1 cellular context compared by ENCODE assay signal in the genomic region with DNA sequence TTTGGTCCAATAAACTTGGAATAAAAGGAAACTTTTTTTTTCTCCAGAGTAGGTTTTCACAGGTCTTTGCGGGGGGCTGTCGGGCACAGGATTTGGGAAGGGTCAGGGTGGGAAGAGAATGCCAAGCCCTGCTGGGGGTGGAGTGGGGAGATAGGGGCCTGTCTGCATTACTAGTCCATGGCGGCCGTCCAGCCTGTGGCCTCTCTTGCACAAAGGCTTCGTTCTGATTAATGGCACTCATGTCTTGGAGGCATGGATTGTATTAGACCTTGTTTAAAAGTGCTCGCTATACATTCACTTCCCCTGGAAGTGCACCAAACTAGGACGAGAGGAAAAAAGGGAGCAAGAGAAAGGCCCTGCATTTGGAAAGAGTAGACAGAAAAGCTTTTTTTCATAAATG.
TF ChIP-seq lines count a peak whose summit lies in the region.

No MANE protein-coding gene starts in this region.

TF ChIP-seq in SK-N-SH, 30 proteins besides CTCF, POLR2A, EP300 and RAD21:
- TF ChIP-seq MXI1 (IDR thresholded peaks at IDR 0.05; ENCODE audit: low read depth, low read length) = no peak
- TF ChIP-seq, protein P1, sequence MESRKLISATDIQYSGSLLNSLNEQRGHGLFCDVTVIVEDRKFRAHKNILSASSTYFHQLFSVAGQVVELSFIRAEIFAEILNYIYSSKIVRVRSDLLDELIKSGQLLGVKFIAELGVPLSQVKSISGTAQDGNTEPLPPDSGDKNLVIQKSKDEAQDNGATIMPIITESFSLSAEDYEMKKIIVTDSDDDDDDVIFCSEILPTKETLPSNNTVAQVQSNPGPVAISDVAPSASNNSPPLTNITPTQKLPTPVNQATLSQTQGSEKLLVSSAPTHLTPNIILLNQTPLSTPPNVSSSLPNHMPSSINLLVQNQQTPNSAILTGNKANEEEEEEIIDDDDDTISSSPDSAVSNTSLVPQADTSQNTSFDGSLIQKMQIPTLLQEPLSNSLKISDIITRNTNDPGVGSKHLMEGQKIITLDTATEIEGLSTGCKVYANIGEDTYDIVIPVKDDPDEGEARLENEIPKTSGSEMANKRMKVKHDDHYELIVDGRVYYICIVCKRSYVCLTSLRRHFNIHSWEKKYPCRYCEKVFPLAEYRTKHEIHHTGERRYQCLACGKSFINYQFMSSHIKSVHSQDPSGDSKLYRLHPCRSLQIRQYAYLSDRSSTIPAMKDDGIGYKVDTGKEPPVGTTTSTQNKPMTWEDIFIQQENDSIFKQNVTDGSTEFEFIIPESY (IDR thresholded peaks at IDR 0.05; ENCODE audit: borderline replicate concordance, low read depth) = no peak
- no peak for TF ChIP-seq RXRA (IDR thresholded peaks at IDR 0.05; ENCODE audit: borderline replicate concordance, low read depth)
- TF ChIP-seq FOSL2 (IDR thresholded peaks at IDR 0.05; ENCODE audit: borderline replicate concordance, low read depth) = no peak
- no peak for TF ChIP-seq FOXJ3 (CRISPR knock-in tag; IDR thresholded peaks at IDR 0.05)
- TF ChIP-seq, protein P2, sequence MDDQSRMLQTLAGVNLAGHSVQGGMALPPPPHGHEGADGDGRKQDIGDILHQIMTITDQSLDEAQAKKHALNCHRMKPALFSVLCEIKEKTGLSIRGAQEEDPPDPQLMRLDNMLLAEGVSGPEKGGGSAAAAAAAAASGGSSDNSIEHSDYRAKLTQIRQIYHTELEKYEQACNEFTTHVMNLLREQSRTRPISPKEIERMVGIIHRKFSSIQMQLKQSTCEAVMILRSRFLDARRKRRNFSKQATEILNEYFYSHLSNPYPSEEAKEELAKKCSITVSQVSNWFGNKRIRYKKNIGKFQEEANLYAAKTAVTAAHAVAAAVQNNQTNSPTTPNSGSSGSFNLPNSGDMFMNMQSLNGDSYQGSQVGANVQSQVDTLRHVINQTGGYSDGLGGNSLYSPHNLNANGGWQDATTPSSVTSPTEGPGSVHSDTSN (IDR thresholded peaks at IDR 0.05) = no peak
- no peak for TF ChIP-seq ELF1 (IDR thresholded peaks at IDR 0.05)
- TF ChIP-seq FOXM1 (IDR thresholded peaks at IDR 0.05; ENCODE audit: low read depth) = no peak
- TF ChIP-seq YY1 (IDR thresholded peaks at IDR 0.05; ENCODE audit: low read depth) = no peak
- TF ChIP-seq SMC3 (IDR thresholded peaks at IDR 0.05; ENCODE audit: low read depth, low read length) = no peak
- no peak for TF ChIP-seq SIN3A (IDR thresholded peaks at IDR 0.05; ENCODE audit: borderline replicate concordance, low read depth, low read length)
- TF ChIP-seq GATA2 (CRISPR knock-in tag; IDR thresholded peaks at IDR 0.05) = no peak
- TF ChIP-seq, protein P3, sequence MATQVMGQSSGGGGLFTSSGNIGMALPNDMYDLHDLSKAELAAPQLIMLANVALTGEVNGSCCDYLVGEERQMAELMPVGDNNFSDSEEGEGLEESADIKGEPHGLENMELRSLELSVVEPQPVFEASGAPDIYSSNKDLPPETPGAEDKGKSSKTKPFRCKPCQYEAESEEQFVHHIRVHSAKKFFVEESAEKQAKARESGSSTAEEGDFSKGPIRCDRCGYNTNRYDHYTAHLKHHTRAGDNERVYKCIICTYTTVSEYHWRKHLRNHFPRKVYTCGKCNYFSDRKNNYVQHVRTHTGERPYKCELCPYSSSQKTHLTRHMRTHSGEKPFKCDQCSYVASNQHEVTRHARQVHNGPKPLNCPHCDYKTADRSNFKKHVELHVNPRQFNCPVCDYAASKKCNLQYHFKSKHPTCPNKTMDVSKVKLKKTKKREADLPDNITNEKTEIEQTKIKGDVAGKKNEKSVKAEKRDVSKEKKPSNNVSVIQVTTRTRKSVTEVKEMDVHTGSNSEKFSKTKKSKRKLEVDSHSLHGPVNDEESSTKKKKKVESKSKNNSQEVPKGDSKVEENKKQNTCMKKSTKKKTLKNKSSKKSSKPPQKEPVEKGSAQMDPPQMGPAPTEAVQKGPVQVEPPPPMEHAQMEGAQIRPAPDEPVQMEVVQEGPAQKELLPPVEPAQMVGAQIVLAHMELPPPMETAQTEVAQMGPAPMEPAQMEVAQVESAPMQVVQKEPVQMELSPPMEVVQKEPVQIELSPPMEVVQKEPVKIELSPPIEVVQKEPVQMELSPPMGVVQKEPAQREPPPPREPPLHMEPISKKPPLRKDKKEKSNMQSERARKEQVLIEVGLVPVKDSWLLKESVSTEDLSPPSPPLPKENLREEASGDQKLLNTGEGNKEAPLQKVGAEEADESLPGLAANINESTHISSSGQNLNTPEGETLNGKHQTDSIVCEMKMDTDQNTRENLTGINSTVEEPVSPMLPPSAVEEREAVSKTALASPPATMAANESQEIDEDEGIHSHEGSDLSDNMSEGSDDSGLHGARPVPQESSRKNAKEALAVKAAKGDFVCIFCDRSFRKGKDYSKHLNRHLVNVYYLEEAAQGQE (IDR thresholded peaks at IDR 0.05; ENCODE audit: low read depth, low read length) = no peak
- TF ChIP-seq, protein P4, sequence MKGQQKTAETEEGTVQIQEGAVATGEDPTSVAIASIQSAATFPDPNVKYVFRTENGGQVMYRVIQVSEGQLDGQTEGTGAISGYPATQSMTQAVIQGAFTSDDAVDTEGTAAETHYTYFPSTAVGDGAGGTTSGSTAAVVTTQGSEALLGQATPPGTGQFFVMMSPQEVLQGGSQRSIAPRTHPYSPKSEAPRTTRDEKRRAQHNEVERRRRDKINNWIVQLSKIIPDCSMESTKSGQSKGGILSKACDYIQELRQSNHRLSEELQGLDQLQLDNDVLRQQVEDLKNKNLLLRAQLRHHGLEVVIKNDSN (IDR thresholded peaks at IDR 0.05; ENCODE audit: borderline replicate concordance, low read depth) = no peak
